2 cellular contexts compared by ENCODE assay signal in genomic region chr3:150061288-150062018, GRCh38.
TF ChIP-seq lines count a peak whose summit lies in the region.

No MANE protein-coding gene starts in this region.

TF ChIP-seq in SK-N-SH treated with all-trans-retinoic acid at 6 μM for 48 hours, 23 proteins besides CTCF, POLR2A, EP300 and RAD21 (continued from another document):
- TF ChIP-seq CREB5 (CRISPR knock-in tag; IDR thresholded peaks at IDR 0.05; ENCODE audit: low read depth) (no peak), PATZ1 (CRISPR knock-in tag; IDR thresholded peaks at IDR 0.05; ENCODE audit: borderline replicate concordance) (no peak), ZNF8 (CRISPR knock-in tag; IDR thresholded peaks at IDR 0.05) (no peak)
TF ChIP-seq in SK-N-SH treated with all-trans-retinoic acid at 6 μM for 48 hours: peak in this region for 0.

TF ChIP-seq in SK-N-SH, 30 proteins besides CTCF, POLR2A, EP300 and RAD21 (continued from another document):
- TF ChIP-seq EZH2phosphoT487 (IDR thresholded peaks at IDR 0.05; ENCODE audit: borderline replicate concordance, low read depth), result no peak
- no peak for TF ChIP-seq GABPA (IDR thresholded peaks at IDR 0.05; ENCODE audit: low read depth)
- TF ChIP-seq FOSL2 (IDR thresholded peaks at IDR 0.05; ENCODE audit: borderline replicate concordance, low read depth), result no peak
- TF ChIP-seq SIN3A (IDR thresholded peaks at IDR 0.05; ENCODE audit: borderline replicate concordance, low read depth, low read length), result no peak
- TF ChIP-seq GATA2 (CRISPR knock-in tag; IDR thresholded peaks at IDR 0.05), result no peak
- no peak for TF ChIP-seq SMC3 (IDR thresholded peaks at IDR 0.05; ENCODE audit: low read depth, low read length)
